In the genomic region with DNA sequence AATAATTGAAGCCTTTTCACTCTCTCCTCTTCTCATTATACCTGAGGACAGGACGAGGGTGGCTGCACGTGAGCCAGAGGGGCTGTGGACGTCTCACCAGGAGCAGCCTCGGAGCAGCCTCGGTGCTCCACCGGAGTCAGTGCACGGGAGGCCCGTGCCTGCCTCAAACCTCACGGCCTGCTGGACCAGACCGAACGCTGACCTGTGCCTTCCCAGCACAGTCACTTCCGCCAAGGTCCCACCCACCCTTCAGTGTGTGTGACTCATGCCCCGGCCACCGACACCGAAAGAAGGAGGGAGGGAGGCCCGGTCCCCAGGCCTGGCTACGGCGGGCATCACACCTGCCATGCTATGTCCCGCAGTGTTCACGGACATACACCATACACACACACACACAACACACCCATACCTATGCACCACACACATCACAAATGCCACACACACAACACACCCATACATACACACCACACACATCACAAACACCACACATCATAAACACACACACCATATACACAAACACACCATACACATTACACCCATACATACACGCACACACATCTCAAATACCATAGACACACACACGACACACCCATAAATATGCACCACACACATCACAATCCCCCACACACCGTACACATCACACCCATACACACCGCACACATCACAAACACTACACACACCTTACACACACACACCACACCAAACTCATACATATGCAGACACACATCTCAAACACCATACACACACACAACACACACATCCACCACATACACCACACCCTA, we compare ENCODE assay signal across 29 cellular contexts.
A peak's percentile ranks its signal among the peaks of the same experiment; 100 is the strongest.
DNase-seq lines count a peak whose midpoint lies in the region; ATAC-seq, FAIRE-seq and TF ChIP-seq lines count a peak whose summit lies in the region.
"Had no signal": no experiment of that assay in that cellular context is flagged by ENCODE, and none has a peak within 500 bp of the region (broad histone marks: within the 10 kb centered on the region; RNA-seq: fewer than 3 reads in every experiment).

No MANE protein-coding gene starts in this region.

- intact Hi-C loops in HCT116 (cut with micrococcal nuclease): no loop called here
- intact Hi-C loops in kidney (cut with DNase I): no loop called here
- intact Hi-C loops in CD8-positive, alpha-beta T cell (cut with DNase I, micrococcal nuclease): no loop called here

- H3K4me2 ChIP-seq in HCT116 (ENCODE audit: low read length) (peak overlapping the region; percentile 19; the same call in 1 of the 2 replicates), MM.1S (ENCODE audit: low read depth, low read length) (no peak overlapping the region), osteoblast (ENCODE audit: insufficient read depth, low read length) (no peak overlapping the region)

- no peaks in the 10 kb centered on the region for H3K9me3 Mint-ChIP-seq in CD8-positive, alpha-beta T cell
- H3K9me3 Mint-ChIP-seq: activated CD4-positive, alpha-beta memory T cell treated with anti-CD3 and anti-CD28 coated beads for 36 hours; activated naive CD4-positive, alpha-beta T cell treated with anti-CD3 and anti-CD28 coated beads, Interleukin-2, amount 10 ng/mL, durations not matched to agents 7 days and 5 days; activated T-helper 1 cell treated with anti-CD3 and anti-CD28 coated beads, Interleukin-12 subunit alpha, Interleukin-12 subunit beta, Interleukin-2, Interleukin-4 antibody, amounts not matched to agents 30 ng/mL and 10 ng/mL and 1 ng/mL, durations not matched to agents 14 hours and 24 hours and 36 hours; memory B cell had no signal

- no peaks in the 10 kb centered on the region for H3K4me1 Mint-ChIP-seq in CD8-positive, alpha-beta T cell (ENCODE audit: low read depth)
- H3K4me1 Mint-ChIP-seq: activated naive CD4-positive, alpha-beta T cell treated with anti-CD3 and anti-CD28 coated beads, Interleukin-2, amount 10 ng/mL, durations not matched to agents 7 days and 5 days; CD4-positive, CD25-positive, alpha-beta regulatory T cell; T-helper 17 cell had no signal

- no peak for TF ChIP-seq RAD21 in HCT116 (IDR thresholded peaks at IDR 0.05; ENCODE audit: low read depth)

- no peak for FAIRE-seq in kidney (lab: Jason Lieb, UNC)
- FAIRE-seq in RCC 7860 (lab: Jason Lieb, UNC): no peak

- no peaks in the 10 kb centered on the region for H3K36me3 ChIP-seq in HCT116 (ENCODE audit: control insufficient read depth in 1 of 2, insufficient read depth in 2 of 2, low read length in 2 of 2)
- no peaks in the 10 kb centered on the region for H3K36me3 ChIP-seq in MM.1S (replicated peaks; ENCODE audit: insufficient read depth, low read length)
- no peaks in the 10 kb centered on the region for H3K36me3 ChIP-seq in kidney (ENCODE audit: control insufficient read depth in 1 of 2, insufficient read depth in 2 of 2, low read length in 2 of 2)
- H3K36me3 ChIP-seq in osteoblast (ENCODE audit: insufficient read depth, low read length): no peaks in the 10 kb centered on the region
- no peaks in the 10 kb centered on the region for H3K36me3 ChIP-seq in CD8-positive, alpha-beta T cell (ENCODE audit: insufficient read depth, low read length)
- H3K36me3 ChIP-seq: Peyer's patch, thoracic aorta had no signal

- H3K27ac Mint-ChIP-seq in CD8-positive, alpha-beta T cell: no peak overlapping the region
- H3K27ac Mint-ChIP-seq: activated CD4-positive, alpha-beta memory T cell treated with anti-CD3 and anti-CD28 coated beads for 36 hours; activated naive CD4-positive, alpha-beta T cell treated with anti-CD3 and anti-CD28 coated beads, Interleukin-2, amount 10 ng/mL, durations not matched to agents 7 days and 5 days; activated T-helper 1 cell treated with anti-CD3 and anti-CD28 coated beads, Interleukin-12 subunit alpha, Interleukin-12 subunit beta, Interleukin-2, Interleukin-4 antibody, amounts not matched to agents 30 ng/mL and 10 ng/mL and 1 ng/mL, durations not matched to agents 14 hours and 24 hours and 36 hours; CD4-positive, CD25-positive, alpha-beta regulatory T cell; HFFc6; memory B cell; T-helper 17 cell had no signal

- H3K9ac ChIP-seq in HCT116 (ENCODE audit: low read length): no peak overlapping the region
- H3K9ac ChIP-seq in MM.1S (ENCODE audit: low read length): no peak overlapping the region
- H3K9ac ChIP-seq in kidney (ENCODE audit: low read length in 2 of 2): no peak overlapping the region

- no peaks in the 10 kb centered on the region for H4K20me1 ChIP-seq in HCT116 (ENCODE audit: insufficient read depth)
- H4K20me1 ChIP-seq in MM.1S (ENCODE audit: insufficient read depth, low read length): no peaks in the 10 kb centered on the region
- no peaks in the 10 kb centered on the region for H4K20me1 ChIP-seq in osteoblast (ENCODE audit: insufficient read depth, low read length)

- H3K4me1 ChIP-seq in HCT116 (ENCODE audit: control insufficient read depth in 1 of 2, insufficient read depth in 2 of 2, low read length in 2 of 2): peaks cover 0 to 7% of the 10 kb centered on the region in 2 experiments; a peak in 1 of 4 replicates
- no peaks in the 10 kb centered on the region for H3K4me1 ChIP-seq in MM.1S (ENCODE audit: low read length)
- H3K4me1 ChIP-seq in kidney (ENCODE audit: control insufficient read depth in 1 of 2, insufficient read depth in 1 of 2, low read depth in 1 of 2, low read length in 2 of 2): no peaks in the 10 kb centered on the region
- no peaks in the 10 kb centered on the region for H3K4me1 ChIP-seq in osteoblast (ENCODE audit: insufficient read depth, low read length)
- no peaks in the 10 kb centered on the region for H3K4me1 ChIP-seq in CD8-positive, alpha-beta T cell (ENCODE audit: insufficient read depth, low read length)
- H3K4me1 ChIP-seq: Peyer's patch had no signal

- H3K4me3 ChIP-seq in HCT116 (replicated peaks in 1 of 2; ENCODE audit: low read depth in 1 of 2, low read length in 2 of 2) (no peak overlapping the region), MM.1S (ENCODE audit: low read length) (no peak overlapping the region), kidney (ENCODE audit: low read length in 2 of 2) (no peak overlapping the region), osteoblast (ENCODE audit: insufficient read depth, low read length) (no peak overlapping the region)
- no peak overlapping the region for H3K4me3 ChIP-seq in CD8-positive, alpha-beta T cell (ENCODE audit: low read depth, low read length)
- H3K4me3 ChIP-seq: Peyer's patch, SK-N-MC, thoracic aorta had no signal

- CTCF ChIA-PET in HCT116 (lab: Charles Lee): no interaction called here
- CTCF ChIA-PET in CD8-positive, alpha-beta T cell (lab: Charles Lee): no interaction called here

- H3F3A ChIP-seq in MM.1S (ENCODE audit: insufficient read depth, low read length): no peaks in the 10 kb centered on the region

- H3K79me2 ChIP-seq in HCT116 (ENCODE audit: insufficient read depth, low read length) (no peaks in the 10 kb centered on the region), MM.1S (ENCODE audit: low read length) (no peaks in the 10 kb centered on the region), osteoblast (ENCODE audit: insufficient read depth, low read length) (no peaks in the 10 kb centered on the region)

- H3K27ac ChIP-seq in HCT116 (ENCODE audit: low read depth, low read length) (no peak overlapping the region), MM.1S (ENCODE audit: low read length) (no peak overlapping the region), kidney (ENCODE audit: low read depth in 2 of 2, low read length in 2 of 2) (no peak overlapping the region), osteoblast (ENCODE audit: low read depth, low read length) (no peak overlapping the region)
- H3K27ac ChIP-seq in CD8-positive, alpha-beta T cell (ENCODE audit: low read depth, low read length): no peak overlapping the region
- H3K27ac ChIP-seq: Peyer's patch, SK-N-MC, thoracic aorta had no signal

- H3K4me3 Mint-ChIP-seq in CD8-positive, alpha-beta T cell: no peak overlapping the region
- H3K4me3 Mint-ChIP-seq: activated CD4-positive, alpha-beta memory T cell treated with anti-CD3 and anti-CD28 coated beads for 36 hours; activated naive CD4-positive, alpha-beta T cell treated with anti-CD3 and anti-CD28 coated beads, Interleukin-2, amount 10 ng/mL, durations not matched to agents 7 days and 5 days; activated T-helper 1 cell treated with anti-CD3 and anti-CD28 coated beads, Interleukin-12 subunit alpha, Interleukin-12 subunit beta, Interleukin-2, Interleukin-4 antibody, amounts not matched to agents 30 ng/mL and 10 ng/mL and 1 ng/mL, durations not matched to agents 14 hours and 24 hours and 36 hours; CD4-positive, CD25-positive, alpha-beta regulatory T cell; HFFc6; memory B cell; T-helper 17 cell had no signal

- ATAC-seq in HCT116: peak; percentile 50
- ATAC-seq in CD8-positive, alpha-beta T cell: no peak
- ATAC-seq: T-helper 17 cell had no signal

- H3K27me3 Mint-ChIP-seq in CD8-positive, alpha-beta T cell (ENCODE audit: low read depth): peaks cover 14% of the 10 kb centered on the region
- H3K27me3 Mint-ChIP-seq: CD4-positive, CD25-positive, alpha-beta regulatory T cell had no signal

- no peaks in the 10 kb centered on the region for H3K9me2 ChIP-seq in HCT116 (ENCODE audit: insufficient read depth)
- no peaks in the 10 kb centered on the region for H3K9me2 ChIP-seq in MM.1S (replicated peaks; ENCODE audit: insufficient read depth, low read length)

- H3K27me3 ChIP-seq in HCT116 (ENCODE audit: insufficient read depth, low read length) (no peaks in the 10 kb centered on the region), MM.1S (replicated peaks; ENCODE audit: insufficient read depth, low read length) (no peaks in the 10 kb centered on the region), osteoblast (ENCODE audit: insufficient read depth, low read length) (no peaks in the 10 kb centered on the region)
- no peaks in the 10 kb centered on the region for H3K27me3 ChIP-seq in CD8-positive, alpha-beta T cell (ENCODE audit: insufficient read depth, low read length)
- H3K27me3 ChIP-seq: Peyer's patch had no signal

- H3K9me3 ChIP-seq in HCT116 (ENCODE audit: control insufficient read depth in 1 of 2, insufficient read depth in 1 of 2, low read depth in 1 of 2, low read length in 2 of 2) (no peaks in the 10 kb centered on the region; a peak in 2 of 4 replicates), MM.1S (replicated peaks; ENCODE audit: insufficient read depth, low read length) (no peaks in the 10 kb centered on the region), kidney (ENCODE audit: control insufficient read depth in 1 of 2, low read length in 2 of 2) (no peaks in the 10 kb centered on the region), osteoblast (ENCODE audit: low read depth, low read length) (peaks cover 2% of the 10 kb centered on the region)
- H3K9me3 ChIP-seq in CD8-positive, alpha-beta T cell (ENCODE audit: low read length): no peaks in the 10 kb centered on the region
- H3K9me3 ChIP-seq: Peyer's patch, thoracic aorta had no signal

- no peaks in the 10 kb centered on the region for H3K36me3 Mint-ChIP-seq in CD8-positive, alpha-beta T cell
- H3K36me3 Mint-ChIP-seq: activated CD4-positive, alpha-beta memory T cell treated with anti-CD3 and anti-CD28 coated beads for 36 hours; activated naive CD4-positive, alpha-beta T cell treated with anti-CD3 and anti-CD28 coated beads, Interleukin-2, amount 10 ng/mL, durations not matched to agents 7 days and 5 days; CD4-positive, CD25-positive, alpha-beta regulatory T cell; memory B cell had no signal

- POLR2A ChIA-PET in HCT116 (lab: Charles Lee): no interaction called here
- POLR2A ChIA-PET in CD8-positive, alpha-beta T cell (lab: Charles Lee): no interaction called here

- H2AFZ ChIP-seq in HCT116 (ENCODE audit: low read depth, low read length, poor library complexity, severe bottlenecking): no peak overlapping the region
- H2AFZ ChIP-seq in MM.1S (ENCODE audit: low read length): no peak overlapping the region
- H2AFZ ChIP-seq in osteoblast (ENCODE audit: low read length): no peak overlapping the region

- TF ChIP-seq CTCF in HCT116 (IDR thresholded peaks at IDR 0.05 in 2 of 3, conservative IDR thresholded peaks at IDR 0.05 in 1 of 3; ENCODE audit: borderline replicate concordance in 1 of 3, insufficient read depth in 1 of 3, low read depth in 2 of 3, low read length in 2 of 3) (no peak), MM.1S (IDR thresholded peaks at IDR 0.05; ENCODE audit: low read length) (no peak), kidney (IDR thresholded peaks at IDR 0.05; ENCODE audit: borderline replicate concordance, extremely low read depth, insufficient read depth) (no peak), osteoblast (IDR thresholded peaks at IDR 0.05; ENCODE audit: extremely low read depth, low read depth, low read length) (no peak)
- no peak for TF ChIP-seq CTCF in CD8-positive, alpha-beta T cell (IDR thresholded peaks at IDR 0.05)

- DNase-seq in HCT116 (ENCODE audit: low read depth, low spot score): no peak
- DNase-seq in MM.1S: peak; percentile 3
- peak; percentile 49 for DNase-seq in kidney
- DNase-seq in osteoblast (ENCODE audit: insufficient read length, low spot score, missing footprints): peak; percentile 26
- DNase-seq in stimulated activated CD4-positive, alpha-beta T cell treated with anti-CD3 and anti-CD28 coated beads, Interleukin-1b, Interleukin-23, amount 100 ng/mL, for 48 hours: no peak
- no peak for DNase-seq in SKM-1 (lab: John Stamatoyannopoulos, UW; ENCODE audit: unreplicated experiment)
- no peak for DNase-seq in CD8-positive, alpha-beta T cell
- no peak for DNase-seq in RCC 7860 (ENCODE audit: low spot score)
- DNase-seq: activated CD4-positive, alpha-beta memory T cell treated with anti-CD3 and anti-CD28 coated beads for 36 hours; activated CD4-positive, CD25-positive, alpha-beta regulatory T cell treated with anti-CD3 and anti-CD28 coated beads, Interleukin-2, amount 50 U/mL, for 72 hours; activated CD8-positive, alpha-beta memory T cell treated with anti-CD3 and anti-CD28 coated beads, Interleukin-2, amount 50 U/mL, for 4 hours; activated naive CD4-positive, alpha-beta T cell treated with anti-CD3 and anti-CD28 coated beads, Interleukin-2, amount 10 ng/mL, durations not matched to agents 7 days and 5 days; amniotic stem cell; CD4-positive, CD25-positive, alpha-beta regulatory T cell; effector CD4-positive, alpha-beta T cell; GDM1; HFFc6; kidney glomerular epithelial cell; NCI-H1105 treated with DMSO at 0.1 percent for 48 hours; NCI-H2029; NCI-H69; stimulated activated CD4-positive, alpha-beta T cell treated with anti-CD3 and anti-CD28 coated beads, Interleukin-15, amount 100 ng/mL, for 24 hours; stimulated activated naive CD4-positive, alpha-beta T cell; T-helper 17 cell had no signal

- RAD21 ChIA-PET in HCT116 (lab: Charles Lee; ENCODE audit: low non-redundant PET in 1 of 2, low total read pairs in 2 of 2, uncharacterized antibody in 2 of 2, unreplicated experiment in 2 of 2): no interaction called here

- BruUV-seq in HCT116 (replicated peaks; lab: Mats Ljungman, UMichigan): no TSS peak

- no peak for TF ChIP-seq POLR2A in HCT116 (IDR thresholded peaks at IDR 0.05; ENCODE audit: borderline replicate concordance, extremely low read depth, insufficient read depth, insufficient read length)

Comparison
In these comparisons a context has a peak if more than half of its experiments do, and no peak if none do; other contexts are left out.
1. DNase-seq: peak in MM.1S (single experiment), kidney (single experiment) and osteoblast (single experiment); none in HCT116 (single experiment), stimulated activated CD4-positive, alpha-beta T cell treated with anti-CD3 and anti-CD28 coated beads, Interleukin-1b, Interleukin-23, amount 100 ng/mL, for 48 hours (single experiment), SKM-1 (single experiment), CD8-positive, alpha-beta T cell (0 of 7) and RCC 7860 (single experiment).